ENCODE assay signal across 8 cellular contexts in the genomic region with DNA sequence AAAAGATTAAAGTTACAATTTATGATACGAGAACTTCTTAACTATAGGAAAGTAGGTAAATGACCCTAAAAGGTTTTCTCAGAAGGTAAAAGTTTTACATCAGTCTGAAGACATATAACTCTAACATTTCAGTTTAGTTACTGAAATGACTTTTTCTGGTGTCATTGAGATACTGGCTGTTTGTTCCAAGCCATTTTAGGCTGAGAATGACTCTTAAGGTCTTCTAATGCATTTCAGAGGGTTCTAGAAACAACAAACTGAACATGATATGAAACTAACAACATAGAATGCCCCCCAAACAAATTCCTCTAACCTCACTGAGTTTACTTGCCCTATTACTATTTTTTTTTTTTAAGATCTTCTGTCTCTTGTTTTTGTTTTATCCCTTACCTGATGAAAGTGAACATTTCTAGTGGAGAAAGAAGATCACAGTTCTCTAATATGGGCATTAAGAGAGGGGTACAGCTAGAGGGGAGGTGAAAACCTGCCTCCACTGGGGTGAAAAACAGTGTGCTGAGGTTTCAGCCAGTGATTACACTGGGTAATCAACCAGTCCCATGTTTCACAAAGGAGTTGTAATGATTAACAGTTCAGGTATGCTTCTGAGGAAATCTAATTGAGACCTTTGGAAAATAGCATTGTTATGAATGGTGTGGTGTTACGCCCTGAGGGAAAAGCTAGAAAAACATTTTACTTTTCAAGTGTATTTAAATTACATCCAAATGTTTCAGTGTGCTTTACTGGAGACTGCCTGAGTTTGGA. TPM values are rescaled to one million over a fixed set of nuclear protein-coding genes. Genes with fewer than 3 reads are reported as not detected.
A peak's percentile ranks its signal among the peaks of the same experiment; 100 is the strongest.
DNase-seq lines count a peak whose midpoint lies in the region; ATAC-seq and TF ChIP-seq lines count a peak whose summit lies in the region.

No MANE protein-coding gene starts in this region.

- no peak overlapping the region for H2BK15ac ChIP-seq in mesendoderm (replicated peaks; ENCODE audit: low read depth)

- H3K4ac ChIP-seq in mesendoderm (ENCODE audit: low read depth, low read length) = no peak overlapping the region

- CTCF ChIA-PET in CD8-positive, alpha-beta T cell (lab: Charles Lee) = interaction anchor here (0.5 to 2.1 kb wide), 10 partner anchors 12 to 473 kb away, joined by 3 to 16 read pairs (median 3); no protein-coding TSS in a partner anchor
- CTCF ChIA-PET in mammary epithelial cell (lab: Charles Lee; ENCODE audit: low non-redundant PET) = no interaction called here

- H3K79me2 ChIP-seq in mammary epithelial cell (ENCODE audit: insufficient read depth, low read length) (peaks cover 10% of the 10 kb centered on the region), mesendoderm (ENCODE audit: control insufficient read depth, insufficient read depth, low read length) (no peaks in the 10 kb centered on the region)

- H3K4me1 ChIP-seq in CD8-positive, alpha-beta T cell (ENCODE audit: insufficient read depth, low read length) = peaks cover 7% of the 10 kb centered on the region
- peaks cover 31% of the 10 kb centered on the region for H3K4me1 ChIP-seq in mammary epithelial cell (ENCODE audit: insufficient read depth, low read length)
- no peaks in the 10 kb centered on the region for H3K4me1 ChIP-seq in mesendoderm (ENCODE audit: control insufficient read depth, low read depth, low read length)

- peaks cover 6% of the 10 kb centered on the region for H3K36me3 ChIP-seq in CD8-positive, alpha-beta T cell (ENCODE audit: insufficient read depth, low read length)
- H3K36me3 ChIP-seq in mammary epithelial cell (ENCODE audit: insufficient read depth, low read length) (peaks cover 43% of the 10 kb centered on the region), mesendoderm (ENCODE audit: control insufficient read depth, insufficient read depth, low read length) (no peaks in the 10 kb centered on the region)

- H2AFZ ChIP-seq in mammary epithelial cell (ENCODE audit: low read depth, low read length) = no peak overlapping the region

- no peak overlapping the region for H2BK5ac ChIP-seq in mesendoderm (ENCODE audit: low read length)

- 44% methylated on average over 2 of the region's 2 CpGs for WGBS in mammary epithelial cell (ENCODE audit: low coverage, missing lambda C conversion rate)
- WGBS in mesendoderm (ENCODE audit: extremely low coverage, insufficient coverage, low lambda C conversion rate) = no CpG with 5 or more reads among the region's 2 CpGs

- dilution Hi-C loops in mammary epithelial cell (cut with HindIII; ENCODE audit: low sequenced_read_pairs) = no loop called here

- H3K27me3 ChIP-seq in CD8-positive, alpha-beta T cell (ENCODE audit: insufficient read depth, low read length) = no peaks in the 10 kb centered on the region
- H3K27me3 ChIP-seq in mammary epithelial cell (ENCODE audit: insufficient read depth, low read length) = no peaks in the 10 kb centered on the region
- no peaks in the 10 kb centered on the region for H3K27me3 ChIP-seq in mesendoderm (ENCODE audit: insufficient read depth, low read length, poor library complexity)

- ATAC-seq in CD8-positive, alpha-beta T cell = no peak
- no peak for ATAC-seq in HG03139 (IDR thresholded peaks at IDR 0.05; ENCODE audit: unreplicated experiment)

- H4K5ac ChIP-seq in mesendoderm (ENCODE audit: low read length) = no peak overlapping the region

- intact Hi-C loops in CD8-positive, alpha-beta T cell (cut with DNase I, micrococcal nuclease) = loop anchor here (1.0 to 10.0 kb wide), 5 partner anchors 8 to 634 kb away; no protein-coding TSS in a partner anchor
- intact Hi-C loops in mammary epithelial cell (cut with micrococcal nuclease) = loop anchor here (1.0 kb wide), 1 partner anchor 11 kb away; the partner anchor contains the start of gene NABP1

- no peaks in the 10 kb centered on the region for H3K9me3 ChIP-seq in CD8-positive, alpha-beta T cell (ENCODE audit: low read length)
- no peaks in the 10 kb centered on the region for H3K9me3 ChIP-seq in mammary epithelial cell (replicated peaks; ENCODE audit: insufficient read depth, low read length)

- H3K23ac ChIP-seq in mesendoderm (ENCODE audit: low read length) = no peak overlapping the region

- BruUV-seq in mammary epithelial cell (replicated peaks; lab: Mats Ljungman, UMichigan) = TSS peak; percentile 94

- no peak overlapping the region for H2BK120ac ChIP-seq in mesendoderm (ENCODE audit: low read depth, low read length)

- POLR2A ChIA-PET in CD8-positive, alpha-beta T cell (lab: Charles Lee) = interaction anchor here (0.8 to 2.6 kb wide), 2 partner anchors 11 to 118 kb away, joined by 3 to 9 read pairs; partner anchors contain the start of gene NABP1

- no peaks in the 10 kb centered on the region for H4K20me1 ChIP-seq in mammary epithelial cell (ENCODE audit: insufficient read depth, low read length)

- H3K36me3 Mint-ChIP-seq in CD8-positive, alpha-beta T cell = peaks cover 42% of the 10 kb centered on the region

- H3K79me1 ChIP-seq in mesendoderm (ENCODE audit: low read length) = no peaks in the 10 kb centered on the region

- H2AK5ac ChIP-seq in mesendoderm (ENCODE audit: low read length) = no peak overlapping the region

- no peak overlapping the region for H4K8ac ChIP-seq in mesendoderm (ENCODE audit: low read depth, low read length)

- no peak overlapping the region for H3K4me3 ChIP-seq in CD8-positive, alpha-beta T cell (ENCODE audit: low read depth, low read length)
- no peak overlapping the region for H3K4me3 ChIP-seq in mammary epithelial cell (replicated peaks in 1 of 3; ENCODE audit: insufficient read depth in 1 of 3, low read depth in 2 of 3, low read length in 3 of 3)
- H3K4me3 ChIP-seq in mesendoderm (ENCODE audit: low read length) = no peak overlapping the region

- peak overlapping the region; percentile 69 for H3K27ac Mint-ChIP-seq in CD8-positive, alpha-beta T cell

- H3K56ac ChIP-seq in mesendoderm (ENCODE audit: low read length) = no peak overlapping the region

- H3K4me2 ChIP-seq in mammary epithelial cell (ENCODE audit: insufficient read depth, low read depth, low read length) = peak overlapping the region; percentile 30
- H3K4me2 ChIP-seq in mesendoderm (ENCODE audit: low read length) = no peak overlapping the region

- H3K27me3 Mint-ChIP-seq in CD8-positive, alpha-beta T cell (ENCODE audit: low read depth) = no peaks in the 10 kb centered on the region

- H3K9ac ChIP-seq in mammary epithelial cell (ENCODE audit: insufficient read depth, low read length) (no peak overlapping the region), mesendoderm (ENCODE audit: low read length) (no peak overlapping the region)

- H3K27ac ChIP-seq in CD8-positive, alpha-beta T cell (ENCODE audit: low read depth, low read length) = no peak overlapping the region
- H3K27ac ChIP-seq in mammary epithelial cell (ENCODE audit: insufficient read depth, low read depth, low read length) (peak overlapping the region; percentile 90), mesendoderm (ENCODE audit: low read depth, low read length) (no peak overlapping the region)

- DNase-seq in CD8-positive, alpha-beta T cell = no peak
- DNase-seq in M059J (ENCODE audit: low read depth) (peak; percentile 94), mammary epithelial cell (peak; percentile 85), mesendoderm (peak; percentile 84), hypothalamus (lab: John Stamatoyannopoulos, UW) (no peak), UCSD-AML1 (lab: John Stamatoyannopoulos, UW; ENCODE audit: unreplicated experiment) (no peak), NCI-H2107 treated with DMSO at 0.1 percent for 48 hours (lab: John Stamatoyannopoulos, UW; ENCODE audit: unreplicated experiment) (no peak)

- H3K4me3 Mint-ChIP-seq in CD8-positive, alpha-beta T cell = no peak overlapping the region

- in situ Hi-C loops in mammary epithelial cell (cut with MboI; ENCODE audit: low sequenced_read_pairs in 2 of 2) = no loop called here

- no peak overlapping the region for H3K18ac ChIP-seq in mesendoderm (ENCODE audit: low read length)

- no peak for TF ChIP-seq CTCF in CD8-positive, alpha-beta T cell (IDR thresholded peaks at IDR 0.05)
- no peak for TF ChIP-seq CTCF in mammary epithelial cell (conservative IDR thresholded peaks at IDR 0.05 in 1 of 2, IDR thresholded peaks at IDR 0.05 in 1 of 2; ENCODE audit: extremely low read depth in 1 of 2, insufficient read depth in 1 of 2, low read depth in 1 of 2, low read length in 2 of 2)

- peaks cover 14% of the 10 kb centered on the region for H3K4me1 Mint-ChIP-seq in CD8-positive, alpha-beta T cell (ENCODE audit: low read depth)

- H3K9me3 Mint-ChIP-seq in CD8-positive, alpha-beta T cell = no peaks in the 10 kb centered on the region

RNA-seq across cellular contexts. Expression of gene NABP1, which starts 11.2 kb away (rescaled TPM):
- 10 to 100 TPM; 17.5 to 21.1 TPM for total RNA-seq in CD8-positive, alpha-beta T cell
- total RNA-seq in M059J (2014; rRNA removed; shearing (Covaris generic)) = 18.6 and 37.5 TPM in 2 replicates
- 10 to 100 TPM; 77.7 to 88.2 TPM for total RNA-seq in mammary epithelial cell
- 13.4 TPM for polyA plus RNA-seq in mammary epithelial cell
- polyA minus RNA-seq in mammary epithelial cell = 13.1 TPM
- polyA plus RNA-seq in mesendoderm (2013, experiment 1 of 2) = 2.7 TPM
- polyA plus RNA-seq in mesendoderm (2013, experiment 2 of 2) = 2.9 TPM

Comparison
In these comparisons a context has a peak if more than half of its experiments do, and no peak if none do; other contexts are left out.
1. DNase-seq: peak in M059J (single experiment), mammary epithelial cell (single experiment) and mesendoderm (single experiment); none in CD8-positive, alpha-beta T cell (0 of 7), hypothalamus (0 of 51), UCSD-AML1 (single experiment) and NCI-H2107 treated with DMSO at 0.1 percent for 48 hours (single experiment).